ENCODE assay signal across 17 cellular contexts in genomic region chr13:28558567-28558966, GRCh38.
DNase-seq lines count a peak whose midpoint lies in the region; ATAC-seq and TF ChIP-seq lines count a peak whose summit lies in the region.
"Had no signal": no experiment of that assay in that cellular context is flagged by ENCODE, and none has a peak within 500 bp of the region (broad histone marks: within the 10 kb centered on the region; RNA-seq: fewer than 3 reads in every experiment).

No MANE protein-coding gene starts in this region.

- no peak overlapping the region for H3K4me3 Mint-ChIP-seq in CD4-positive, alpha-beta T cell
- H3K4me3 Mint-ChIP-seq: activated naive CD4-positive, alpha-beta T cell treated with anti-CD3 and anti-CD28 coated beads, Interleukin-2, amount 50 U/mL, for 24 hours; naive thymus-derived CD8-positive, alpha-beta T cell; T-helper 2 cell treated with Interferon-gamma antibody and Interleukin-4, amounts not matched to agents 5 μg/mL and 100 μg/mL, for 36 hours had no signal

- no peak for TF ChIP-seq POLR2A in vagina (IDR thresholded peaks at IDR 0.05)

- no peaks in the 10 kb centered on the region for H3K27me3 ChIP-seq in CD4-positive, alpha-beta T cell (ENCODE audit: control insufficient read depth, insufficient read depth, low read length)
- H3K27me3 ChIP-seq in vagina: no peaks in the 10 kb centered on the region
- H3K27me3 ChIP-seq: cardiac muscle cell, MG63, upper lobe of right lung had no signal

- TF ChIP-seq CTCF in choroid plexus epithelial cell (conservative IDR thresholded peaks at IDR 0.05; ENCODE audit: low read depth, low read length): no peak
- TF ChIP-seq CTCF in retinal pigment epithelial cell (conservative IDR thresholded peaks at IDR 0.05; ENCODE audit: low read depth, low read length): no peak
- TF ChIP-seq CTCF in CD4-positive, alpha-beta T cell (IDR thresholded peaks at IDR 0.05): no peak
- no peak for TF ChIP-seq CTCF in vagina (IDR thresholded peaks at IDR 0.05)

- CTCF ChIA-PET in CD4-positive, alpha-beta T cell (lab: Charles Lee): no interaction called here

- H3K4me1 ChIP-seq in vagina: no peaks in the 10 kb centered on the region

- H3K4me1 Mint-ChIP-seq in CD4-positive, alpha-beta T cell (ENCODE audit: low read depth): no peaks in the 10 kb centered on the region
- H3K4me1 Mint-ChIP-seq: activated naive CD4-positive, alpha-beta T cell treated with anti-CD3 and anti-CD28 coated beads, Interleukin-2, amount 50 U/mL, for 24 hours; naive thymus-derived CD8-positive, alpha-beta T cell had no signal

- no peak overlapping the region for H3K27ac ChIP-seq in CD4-positive, alpha-beta T cell (ENCODE audit: low read depth, low read length)
- no peak overlapping the region for H3K27ac ChIP-seq in vagina
- H3K27ac ChIP-seq: C4-2B, cardiac muscle cell, upper lobe of right lung had no signal

- no peaks in the 10 kb centered on the region for H3K36me3 Mint-ChIP-seq in CD4-positive, alpha-beta T cell (ENCODE audit: low read depth)
- H3K36me3 Mint-ChIP-seq: activated naive CD4-positive, alpha-beta T cell treated with anti-CD3 and anti-CD28 coated beads, Interleukin-2, amount 50 U/mL, for 24 hours; naive thymus-derived CD8-positive, alpha-beta T cell had no signal

- ATAC-seq in CD4-positive, alpha-beta T cell (ENCODE audit: poor library complexity): no peak
- ATAC-seq: naive thymus-derived CD8-positive, alpha-beta T cell; upper lobe of right lung had no signal

- DNase-seq in M059J (ENCODE audit: low read depth): peak; percentile 60
- DNase-seq in choroid plexus epithelial cell (ENCODE audit: low read depth): peak; percentile 49
- peak; percentile 67 for DNase-seq in iris pigment epithelial cell (ENCODE audit: low read depth)
- DNase-seq in retinal pigment epithelial cell (ENCODE audit: low read depth): peak; percentile 23
- no peak for DNase-seq in CD4-positive, alpha-beta T cell
- no peak for DNase-seq in vagina (ENCODE audit: extremely low spot score in 2 of 2)
- DNase-seq in NCI-H345 treated with DMSO at 0.1 percent for 48 hours (lab: John Stamatoyannopoulos, UW; ENCODE audit: unreplicated experiment): no peak
- DNase-seq: activated CD4-positive, alpha-beta T cell treated with anti-CD3 and anti-CD28 coated beads for 4 hours; DND-41; MG63; naive thymus-derived CD8-positive, alpha-beta T cell; NCI-H2081 treated with DMSO at 0.1 percent for 48 hours; upper lobe of right lung had no signal

- peaks cover 6% of the 10 kb centered on the region for H3K27me3 Mint-ChIP-seq in CD4-positive, alpha-beta T cell

- H3K4me3 ChIP-seq in choroid plexus epithelial cell (ENCODE audit: low read depth, low read length) (no peak overlapping the region), retinal pigment epithelial cell (ENCODE audit: low read length) (no peak overlapping the region), vagina (no peak overlapping the region)
- H3K4me3 ChIP-seq: cardiac muscle cell, MG63, upper lobe of right lung had no signal

- H3K9me3 ChIP-seq in CD4-positive, alpha-beta T cell (ENCODE audit: control insufficient read depth, low read length): no peaks in the 10 kb centered on the region
- H3K9me3 ChIP-seq in vagina: no peaks in the 10 kb centered on the region
- H3K9me3 ChIP-seq: MG63, upper lobe of right lung had no signal

- POLR2A ChIA-PET in CD4-positive, alpha-beta T cell (lab: Charles Lee): no interaction called here

- no peaks in the 10 kb centered on the region for H3K36me3 ChIP-seq in vagina
- H3K36me3 ChIP-seq: cardiac muscle cell, MG63, upper lobe of right lung had no signal

- H3K9me3 Mint-ChIP-seq in CD4-positive, alpha-beta T cell: no peaks in the 10 kb centered on the region
- H3K9me3 Mint-ChIP-seq: activated naive CD4-positive, alpha-beta T cell treated with anti-CD3 and anti-CD28 coated beads, Interleukin-2, amount 50 U/mL, for 24 hours; naive thymus-derived CD8-positive, alpha-beta T cell; T-helper 2 cell treated with Interferon-gamma antibody and Interleukin-4, amounts not matched to agents 5 μg/mL and 100 μg/mL, for 36 hours had no signal

- no peak overlapping the region for H3K27ac Mint-ChIP-seq in CD4-positive, alpha-beta T cell
- H3K27ac Mint-ChIP-seq: activated naive CD4-positive, alpha-beta T cell treated with anti-CD3 and anti-CD28 coated beads, Interleukin-2, amount 50 U/mL, for 24 hours; naive thymus-derived CD8-positive, alpha-beta T cell; T-helper 2 cell treated with Interferon-gamma antibody and Interleukin-4, amounts not matched to agents 5 μg/mL and 100 μg/mL, for 36 hours had no signal

- intact Hi-C loops in CD4-positive, alpha-beta T cell (cut with DNase I, micrococcal nuclease): no loop called here
- intact Hi-C loops in vagina (cut with DNase I): no loop called here

Comparison
In these comparisons a context has a peak if more than half of its experiments do, and no peak if none do; other contexts are left out.
1. DNase-seq: peak in M059J (single experiment), choroid plexus epithelial cell (single experiment), iris pigment epithelial cell (single experiment) and retinal pigment epithelial cell (single experiment); none in CD4-positive, alpha-beta T cell (0 of 10), vagina (0 of 2) and NCI-H345 treated with DMSO at 0.1 percent for 48 hours (single experiment).